In the genomic region with DNA sequence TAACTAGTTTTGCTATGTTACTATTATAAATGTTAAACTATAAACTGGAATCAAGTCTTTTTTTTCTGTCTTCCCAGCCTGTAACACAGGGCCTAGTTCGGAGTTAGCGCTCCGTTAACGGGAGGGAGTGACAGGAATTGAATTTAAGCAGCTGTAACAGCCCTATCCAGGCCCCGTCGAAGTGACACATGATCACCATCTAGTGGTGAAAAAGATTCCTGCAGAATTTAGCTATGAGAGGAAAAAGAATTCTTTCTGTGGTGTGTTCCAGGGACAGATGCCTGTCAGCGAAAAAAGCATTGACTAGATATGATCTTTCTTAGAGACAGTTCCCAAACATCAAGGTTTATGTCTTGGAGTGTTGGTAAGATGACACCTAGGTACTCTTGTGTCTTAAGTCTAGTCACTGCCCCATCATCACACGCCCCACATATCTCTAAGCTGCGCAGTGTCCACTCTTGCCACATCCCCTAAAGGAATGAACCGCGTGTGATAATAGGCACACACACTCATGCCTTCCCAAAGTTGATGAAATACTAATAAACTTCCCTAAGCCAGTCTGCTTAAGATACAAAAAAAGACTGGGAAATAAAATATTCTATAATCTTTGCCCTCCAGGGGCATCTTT, we compare ENCODE assay signal across 8 cellular contexts. TPM values are rescaled to one million over a fixed set of nuclear protein-coding genes. Genes with fewer than 3 reads are reported as not detected.
DNase-seq lines count a peak whose midpoint lies in the region; ATAC-seq, FAIRE-seq and TF ChIP-seq lines count a peak whose summit lies in the region.

No MANE protein-coding gene starts in this region.

- H3K9ac ChIP-seq in GM12878 (ENCODE audit: control insufficient read depth, insufficient read depth, low read length), result no peak overlapping the region

- peak overlapping the region; percentile 73 to 95 (median 85) for H3K27ac Mint-ChIP-seq in CD8-positive, alpha-beta memory T cell

- no peaks in the 10 kb centered on the region for H3K9me3 Mint-ChIP-seq in CD8-positive, alpha-beta memory T cell

- RAD21 ChIA-PET in GM12878 (lab: Charles Lee; ENCODE audit: unreplicated experiment), result interaction anchor here (0.8 to 2.8 kb wide), 11 partner anchors 15 to 91 kb away, joined by 3 to 16 read pairs (median 4); a partner anchor contains a TSS

- H4K20me1 ChIP-seq in GM12878 (ENCODE audit: control insufficient read depth, insufficient read depth), result no peaks in the 10 kb centered on the region

- TF ChIP-seq CTCF in GM12878 (IDR thresholded peaks at IDR 0.05 in 2 of 3, conservative IDR thresholded peaks at IDR 0.05 in 1 of 3; ENCODE audit: control insufficient read depth in 2 of 3, extremely low read depth in 1 of 3, insufficient read depth in 1 of 3, low read depth in 3 of 3, low read length in 3 of 3), result peak; percentile 74 to 75 (median 75)

- ATAC-seq in GM18873 (IDR thresholded peaks at IDR 0.05; ENCODE audit: low FRiP score, unreplicated experiment), result peak; percentile 64
- peak; percentile 85 for ATAC-seq in GM12878
- no peak for ATAC-seq in GM19035 (IDR thresholded peaks at IDR 0.05; ENCODE audit: unreplicated experiment)

- H3K4me3 Mint-ChIP-seq in CD8-positive, alpha-beta memory T cell, result peak overlapping the region; percentile 82 to 91 (median 86)

- H3K27ac ChIP-seq in CD8-positive, alpha-beta memory T cell (ENCODE audit: low read depth, low read length), result peak overlapping the region; percentile 76
- no peak overlapping the region for H3K27ac ChIP-seq in GM12878 (ENCODE audit: control insufficient read depth, insufficient read depth)

- peak overlapping the region; percentile 30; the same call in 1 of the 2 replicates for H3K4me2 ChIP-seq in GM12878 (ENCODE audit: control insufficient read depth, insufficient read depth)

- POLR2A ChIA-PET in CD8-positive, alpha-beta memory T cell (lab: Charles Lee), result interaction anchor here (0.7 to 1.5 kb wide), 7 partner anchors 10 to 35 kb away, joined by 3 to 11 read pairs (median 5); a partner anchor contains a TSS
- POLR2A ChIA-PET in GM12878 (lab: Charles Lee), result no interaction called here

- peak overlapping the region; percentile 68 for H3K4me3 ChIP-seq in CD8-positive, alpha-beta memory T cell (ENCODE audit: low read length)
- no peak overlapping the region for H3K4me3 ChIP-seq in GM12878

- H3K36me3 Mint-ChIP-seq in CD8-positive, alpha-beta memory T cell, result peaks cover 0 to 13% (median 0%) of the 10 kb centered on the region in 3 donors

- SMC1A ChIA-PET in GM12878 (lab: Charles Lee; ENCODE audit: uncharacterized antibody, unreplicated experiment), result interaction anchor here (0.6 to 2.1 kb wide), 20 partner anchors 10 to 94 kb away, joined by 3 to 7 read pairs (median 4); a partner anchor contains a TSS

- intact Hi-C loops in GM12878 (cut with micrococcal nuclease; ENCODE audit: unreplicated experiment), result loop anchor here (1.0 to 2.0 kb wide), 2 partner anchors 24 to 92 kb away; no protein-coding TSS in a partner anchor

- H3K4me1 Mint-ChIP-seq in CD8-positive, alpha-beta memory T cell, result peaks cover 33 to 58% (median 54%) of the 10 kb centered on the region in 3 donors

- peak; percentile 82 for TF ChIP-seq RAD21 in GM12878 (IDR thresholded peaks at IDR 0.05; ENCODE audit: insufficient read depth, low read depth, low read length)

- no peaks in the 10 kb centered on the region for H3K79me2 ChIP-seq in GM12878 (ENCODE audit: control insufficient read depth, insufficient read depth, low read length)

- peak; percentile 87 for FAIRE-seq in GM12878 (lab: Jason Lieb, UNC)

- H3K36me3 ChIP-seq in CD8-positive, alpha-beta memory T cell (ENCODE audit: insufficient read depth, low read length), result no peaks in the 10 kb centered on the region
- H3K36me3 ChIP-seq in GM12878 (ENCODE audit: control insufficient read depth in 2 of 2, insufficient read depth in 2 of 2, low read length in 1 of 2), result no peaks in the 10 kb centered on the region

- in situ Hi-C loops in GM12878 (cut with MboI), result loop anchor here (25.0 kb wide), 1 partner anchor 162 kb away; a partner anchor contains a TSS

- 21% methylated on average over 11 of the region's 11 CpGs for WGBS in GM12878 (ENCODE audit: insufficient coverage, insufficient replicate concordance, low lambda C conversion rate, missing lambda C conversion rate)

- peak in 4 of 5 donors; percentile 27 to 66 (median 62) for DNase-seq in CD8-positive, alpha-beta memory T cell
- peak; percentile 40 for DNase-seq in LoVo (ENCODE audit: low spot score)
- DNase-seq in SK-N-DZ (ENCODE audit: low spot score), result peak; percentile 60
- DNase-seq in GM12878 (ENCODE audit: low read depth, low spot score), result no peak
- peak; percentile 5 for DNase-seq in iPS DF 4.7 (ENCODE audit: extremely low read depth, low spot score)
- peak; percentile 49 for DNase-seq in stimulated activated CD4-positive, alpha-beta T cell treated with anti-CD3 and anti-CD28 coated beads, Interleukin-15, amount 100 ng/mL, for 24 hours

- TF ChIP-seq POLR2A in GM12878 (IDR thresholded peaks at IDR 0.05; ENCODE audit: low read depth, low read length), result no peak

- no peaks in the 10 kb centered on the region for H3K27me3 ChIP-seq in CD8-positive, alpha-beta memory T cell (ENCODE audit: insufficient read depth, low read length, poor library complexity, severe bottlenecking)
- H3K27me3 ChIP-seq in GM12878 (replicated peaks in 1 of 2; ENCODE audit: control insufficient read depth in 2 of 2, insufficient read depth in 2 of 2, low read length in 1 of 2), result no peaks in the 10 kb centered on the region

- peaks cover 0 to 5% of the 10 kb centered on the region in 2 donors for H3K27me3 Mint-ChIP-seq in CD8-positive, alpha-beta memory T cell

- CTCF ChIA-PET in CD8-positive, alpha-beta memory T cell (lab: Charles Lee), result interaction anchor here (1.0 to 6.6 kb wide), 16 partner anchors 9 to 201 kb away, joined by 3 to 65 read pairs (median 6); a partner anchor contains a TSS
- CTCF ChIA-PET in GM12878 (lab: Yijun Ruan, JAX), result interaction anchor here (0.6 to 3.9 kb wide), 35 partner anchors 8 to 206 kb away, joined by 3 to 28 read pairs (median 4); a partner anchor contains a TSS

- no peaks in the 10 kb centered on the region for H3K9me3 ChIP-seq in CD8-positive, alpha-beta memory T cell (ENCODE audit: low read length)
- H3K9me3 ChIP-seq in GM12878 (replicated peaks; ENCODE audit: control insufficient read depth, insufficient read depth, low read length), result no peaks in the 10 kb centered on the region

- H2AFZ ChIP-seq in GM12878 (ENCODE audit: control insufficient read depth, low read depth, low read length), result peak overlapping the region; percentile 41

- BruUV-seq in GM12878 (replicated peaks; lab: Mats Ljungman, UMichigan), result no TSS peak

- peaks cover 15% of the 10 kb centered on the region for H3K4me1 ChIP-seq in CD8-positive, alpha-beta memory T cell (ENCODE audit: insufficient read depth, low read length)
- H3K4me1 ChIP-seq in GM12878 (ENCODE audit: control insufficient read depth, insufficient read depth, low read length), result no peaks in the 10 kb centered on the region

- TF ChIP-seq EP300 in GM12878 (IDR thresholded peaks at IDR 0.05; ENCODE audit: borderline replicate concordance in 1 of 2, control insufficient read depth in 1 of 2, low read depth in 2 of 2, low read length in 2 of 2), result no peak

RNA-seq across cellular contexts. Expression of a gene that starts 2.1 kb away (rescaled TPM):
- 1 to 10 TPM; 6.2 to 6.7 TPM for total RNA-seq in CD8-positive, alpha-beta memory T cell
- 11.9 TPM for polyA plus RNA-seq in CD8-positive, alpha-beta memory T cell
- 0.16 TPM in 1 of 2 replicates, not detected in the other for polyA plus RNA-seq in SK-N-DZ (2014; cell fraction: cytosol; rRNA removed)
- polyA plus RNA-seq in SK-N-DZ (2014; cell fraction: nucleus; rRNA removed), result 0.07 and 0.38 TPM in 2 replicates
- total RNA-seq in GM12878 (2013; cell fraction: nucleolus; rRNA removed), result 3.5 and 3.7 TPM in 2 replicates
- total RNA-seq in GM12878 (2014; rRNA removed) (0.85 and 1.3 TPM in 2 replicates), GM12878 (2014; rRNA removed; fragmentation: Illumina TruSeq; extraction: Trizol) (0.88 and 0.89 TPM in 2 replicates), GM12878 (2021) (0.96 and 2.0 TPM in 2 replicates)
- 0.87 TPM for polyA plus RNA-seq in GM12878 (2011; ENCODE audit: low read depth)
- polyA plus RNA-seq in GM12878 (2011; rRNA removed) (0.14 and 0.23 TPM in 2 replicates), GM12878 (2014; fragmentation: Illumina TruSeq; extraction: Trizol) (0.93 and 1.0 TPM in 2 replicates), GM12878 (2014; fragmentation: Nextera tagmentation; extraction: Ambion mirVana) (under 1 TPM; 0.29 to 0.69 TPM), GM12878 (2014; rRNA removed) (0.66 and 1.4 TPM in 2 replicates), GM12878 (2016; fragmentation: Nextera tagmentation; extraction: Ambion mirVana) (under 1 TPM; 0.10 to 0.86 TPM)
- 0.07 and 0.10 TPM in 2 replicates for polyA plus RNA-seq in GM12878 (2011; cell fraction: cytosol; rRNA removed)
- polyA plus RNA-seq in GM12878 (2011; cell fraction: nucleus; rRNA removed), result 0.48 and 0.64 TPM in 2 replicates
- 0.87 and 1.5 TPM in 2 replicates for polyA plus RNA-seq in GM12878 (2012)
- polyA minus RNA-seq in GM12878 (2011; rRNA and poly(A)+ RNA removed), result 0.15 and 0.46 TPM in 2 replicates
- not detected in 2 replicates for polyA minus RNA-seq in GM12878 (2011; cell fraction: cytosol; rRNA and poly(A)+ RNA removed)
- polyA minus RNA-seq in GM12878 (2011; cell fraction: nucleus; rRNA and poly(A)+ RNA removed), result 0.10 and 0.12 TPM in 2 replicates

RNA-seq across cellular contexts. Expression of a gene that starts 13.8 kb away (rescaled TPM):
- 100 to 1,000 TPM; 214 to 219 TPM for total RNA-seq in CD8-positive, alpha-beta memory T cell
- polyA plus RNA-seq in CD8-positive, alpha-beta memory T cell, result 43.6 TPM
- polyA plus RNA-seq in SK-N-DZ (2014; cell fraction: cytosol; rRNA removed), result 74.1 and 79.4 TPM in 2 replicates
- 120 and 130 TPM in 2 replicates for polyA plus RNA-seq in SK-N-DZ (2014; cell fraction: nucleus; rRNA removed)
- 116 and 131 TPM in 2 replicates for total RNA-seq in GM12878 (2013; cell fraction: nucleolus; rRNA removed)
- 70.1 and 78.1 TPM in 2 replicates for total RNA-seq in GM12878 (2014; rRNA removed)
- 112 and 121 TPM in 2 replicates for total RNA-seq in GM12878 (2014; rRNA removed; fragmentation: Illumina TruSeq; extraction: Trizol)
- 111 TPM in 2 replicates for total RNA-seq in GM12878 (2021)
- 61.9 TPM for polyA plus RNA-seq in GM12878 (2011; ENCODE audit: low read depth)
- 102 and 112 TPM in 2 replicates for polyA plus RNA-seq in GM12878 (2011; rRNA removed)
- polyA plus RNA-seq in GM12878 (2011; cell fraction: cytosol; rRNA removed), result 59.9 and 65.0 TPM in 2 replicates
- polyA plus RNA-seq in GM12878 (2011; cell fraction: nucleus; rRNA removed), result 122 and 138 TPM in 2 replicates
- 64.3 and 69.0 TPM in 2 replicates for polyA plus RNA-seq in GM12878 (2012)
- 142 and 145 TPM in 2 replicates for polyA plus RNA-seq in GM12878 (2014; fragmentation: Illumina TruSeq; extraction: Trizol)
- 100 to 1,000 TPM; 106 to 159 TPM for polyA plus RNA-seq in GM12878 (2014; fragmentation: Nextera tagmentation; extraction: Ambion mirVana)
- polyA plus RNA-seq in GM12878 (2014; rRNA removed), result 89.5 and 93.2 TPM in 2 replicates
- 100 to 1,000 TPM; 135 to 136 TPM for polyA plus RNA-seq in GM12878 (2016; fragmentation: Nextera tagmentation; extraction: Ambion mirVana)
- polyA minus RNA-seq in GM12878 (2011; rRNA and poly(A)+ RNA removed), result 72.8 and 92.0 TPM in 2 replicates
- 16.8 and 40.1 TPM in 2 replicates for polyA minus RNA-seq in GM12878 (2011; cell fraction: cytosol; rRNA and poly(A)+ RNA removed)
- polyA minus RNA-seq in GM12878 (2011; cell fraction: nucleus; rRNA and poly(A)+ RNA removed), result 51.6 and 71.2 TPM in 2 replicates

RNA-seq across cellular contexts. Expression of a gene that starts 56.5 kb away (rescaled TPM):
- total RNA-seq in CD8-positive, alpha-beta memory T cell, result 10 to 100 TPM; 12.8 to 13.0 TPM
- 14.7 TPM for polyA plus RNA-seq in CD8-positive, alpha-beta memory T cell
- 16.3 and 19.3 TPM in 2 replicates for polyA plus RNA-seq in SK-N-DZ (2014; cell fraction: cytosol; rRNA removed)
- polyA plus RNA-seq in SK-N-DZ (2014; cell fraction: nucleus; rRNA removed), result 32.4 and 33.4 TPM in 2 replicates
- 12.0 and 14.9 TPM in 2 replicates for total RNA-seq in GM12878 (2013; cell fraction: nucleolus; rRNA removed)
- total RNA-seq in GM12878 (2014; rRNA removed) (16.9 TPM in 2 replicates), GM12878 (2014; rRNA removed; fragmentation: Illumina TruSeq; extraction: Trizol) (13.6 and 14.2 TPM in 2 replicates), GM12878 (2021) (15.7 and 19.6 TPM in 2 replicates)
- polyA plus RNA-seq in GM12878 (2011; ENCODE audit: low read depth), result 10.1 TPM
- polyA plus RNA-seq in GM12878 (2011; rRNA removed) (1.9 and 2.2 TPM in 2 replicates), GM12878 (2014; fragmentation: Illumina TruSeq; extraction: Trizol) (19.8 and 20.1 TPM in 2 replicates), GM12878 (2014; fragmentation: Nextera tagmentation; extraction: Ambion mirVana) (10 to 100 TPM; 11.9 to 17.9 TPM), GM12878 (2014; rRNA removed) (16.2 and 18.2 TPM in 2 replicates), GM12878 (2016; fragmentation: Nextera tagmentation; extraction: Ambion mirVana) (10 to 100 TPM; 11.1 to 13.9 TPM)
- 2.1 and 2.3 TPM in 2 replicates for polyA plus RNA-seq in GM12878 (2011; cell fraction: cytosol; rRNA removed)
- 3.0 and 4.6 TPM in 2 replicates for polyA plus RNA-seq in GM12878 (2011; cell fraction: nucleus; rRNA removed)
- 13.0 and 13.3 TPM in 2 replicates for polyA plus RNA-seq in GM12878 (2012)
- polyA minus RNA-seq in GM12878 (2011; rRNA and poly(A)+ RNA removed), result 1.9 and 2.0 TPM in 2 replicates
- polyA minus RNA-seq in GM12878 (2011; cell fraction: cytosol; rRNA and poly(A)+ RNA removed), result 4.9 TPM in 1 of 2 replicates, not detected in the other
- polyA minus RNA-seq in GM12878 (2011; cell fraction: nucleus; rRNA and poly(A)+ RNA removed), result 0.48 and 1.2 TPM in 2 replicates
